ENCODE assay signal across 14 cellular contexts in genomic region chr7:156620246-156620775, GRCh38. TPM values are rescaled to one million over a fixed set of nuclear protein-coding genes. Genes with fewer than 3 reads are reported as not detected.
DNase-seq lines count a peak whose midpoint lies in the region; ATAC-seq, FAIRE-seq and TF ChIP-seq lines count a peak whose summit lies in the region.
"Had no signal": no experiment of that assay in that cellular context is flagged by ENCODE, and none has a peak within 500 bp of the region (broad histone marks: within the 10 kb centered on the region; RNA-seq: fewer than 3 reads in every experiment).

No MANE protein-coding gene starts in this region.

- no peaks in the 10 kb centered on the region for H3K23me2 ChIP-seq in H9 (ENCODE audit: insufficient read length, low read depth, low read length, poor library complexity, severe bottlenecking)

- H3K4me1 ChIP-seq in H9 (ENCODE audit: insufficient read depth, low read length) (peaks cover 11% of the 10 kb centered on the region; the same call in 1 of the 2 replicates), astrocyte (ENCODE audit: insufficient read depth, low read length) (no peaks in the 10 kb centered on the region)

- TF ChIP-seq CTCF in H9 (conservative IDR thresholded peaks at IDR 0.05) (no peak), astrocyte (IDR thresholded peaks at IDR 0.05; ENCODE audit: insufficient read depth, low read depth, low read length) (no peak)

- no peak overlapping the region for H4K5ac ChIP-seq in H9 (ENCODE audit: insufficient read length, low read depth, low read length)

- no peak overlapping the region for H2BK12ac ChIP-seq in H9 (ENCODE audit: insufficient read length, low read depth, low read length)

- H2BK20ac ChIP-seq in H9 (ENCODE audit: low read depth, low read length, poor library complexity, severe bottlenecking): no peak overlapping the region

- H2AFZ ChIP-seq in H9 (ENCODE audit: low read length) (no peak overlapping the region), astrocyte (ENCODE audit: low read depth, low read length) (no peak overlapping the region)

- H3K36me3 ChIP-seq in astrocyte (ENCODE audit: insufficient read depth, low read length): no peaks in the 10 kb centered on the region

- H3T11ph ChIP-seq in H9 (ENCODE audit: low read length): no peak overlapping the region

- H3K4me1 Mint-ChIP-seq in H9 (peaks cover 43 to 47% of the 10 kb centered on the region in 2 experiments), astrocyte (ENCODE audit: low read depth, unreplicated experiment) (no peaks in the 10 kb centered on the region)

- no peak overlapping the region for H2BK15ac ChIP-seq in H9 (ENCODE audit: low read depth, low read length)

- ATAC-seq in HG02610 (IDR thresholded peaks at IDR 0.05; ENCODE audit: unreplicated experiment): no peak
- ATAC-seq in activated CD4-positive, CD25-positive, alpha-beta regulatory T cell treated with anti-CD3 and anti-CD28 coated beads, Interleukin-2, amount 50 U/mL, for 24 hours: no peak

- no peak overlapping the region for H2BK120ac ChIP-seq in H9 (ENCODE audit: low read depth, low read length, poor library complexity, severe bottlenecking)

- H4K91ac ChIP-seq in H9 (ENCODE audit: insufficient read length, low read depth, low read length): no peak overlapping the region

- H3K4me3 ChIP-seq in astrocyte (ENCODE audit: insufficient read depth, low read depth, low read length): no peak overlapping the region

- no peak overlapping the region for H3K18ac ChIP-seq in H9 (ENCODE audit: insufficient read length, low read depth, low read length)

- DNase-seq in H9 (no peak), astrocyte (ENCODE audit: low read depth) (no peak), kidney tubule cell (ENCODE audit: low spot score) (peak; percentile 74), COLO829 (ENCODE audit: low spot score) (no peak), cerebellar cortex (ENCODE audit: low spot score) (no peak)
- DNase-seq: C1 segment of cervical spinal cord; CD4-positive, alpha-beta T cell; COR-L47; DND-41; GF-D8 had no signal

- H3K27ac ChIP-seq in H9 (ENCODE audit: insufficient read length, low read depth, low read length) (no peak overlapping the region), astrocyte (ENCODE audit: low read depth, low read length) (no peak overlapping the region)

- peaks cover 30% of the 10 kb centered on the region for H3K27me3 Mint-ChIP-seq in H9 (ENCODE audit: low read depth)
- peaks cover 19% of the 10 kb centered on the region for H3K27me3 Mint-ChIP-seq in astrocyte (ENCODE audit: low read depth, unreplicated experiment)

- no peak overlapping the region for H3K23ac ChIP-seq in H9 (ENCODE audit: insufficient read length, low read depth, low read length)

- H3K4me3 Mint-ChIP-seq in H9 (no peak overlapping the region), astrocyte (ENCODE audit: unreplicated experiment) (no peak overlapping the region)
- H3K4me3 Mint-ChIP-seq: B cell; CD4-positive, alpha-beta T cell had no signal

- no peaks in the 10 kb centered on the region for H3K79me1 ChIP-seq in H9 (ENCODE audit: insufficient read depth, low read depth, low read length, poor library complexity, severe bottlenecking)

- H4K20me1 ChIP-seq in H9 (ENCODE audit: control insufficient read depth, insufficient read depth, insufficient read length) (no peaks in the 10 kb centered on the region), astrocyte (ENCODE audit: insufficient read depth, low read length) (no peaks in the 10 kb centered on the region)

- H3K36me3 Mint-ChIP-seq in H9 (ENCODE audit: insufficient read depth in 1 of 3, low read depth in 3 of 3): peaks cover 5 to 14% (median 7%) of the 10 kb centered on the region in 3 experiments; a peak in 6 of 7 replicates
- H3K36me3 Mint-ChIP-seq in astrocyte (ENCODE audit: low read depth, unreplicated experiment): no peaks in the 10 kb centered on the region

- H3K9me3 ChIP-seq in H9 (ENCODE audit: control insufficient read depth, low read depth, low read length) (no peaks in the 10 kb centered on the region), astrocyte (ENCODE audit: insufficient read depth, low read depth, low read length) (no peaks in the 10 kb centered on the region)

- H3K9ac ChIP-seq in H9 (ENCODE audit: extremely low read depth, insufficient read length, low read length): no peak overlapping the region
- H3K9ac ChIP-seq in astrocyte (ENCODE audit: low read length): no peak overlapping the region

- H3K14ac ChIP-seq in H9 (ENCODE audit: insufficient read depth, low read length): no peak overlapping the region

- no CpG with 5 or more reads among the region's 6 CpGs for WGBS in H9 (ENCODE audit: extremely low coverage, insufficient read length, low lambda C conversion rate)

- no peak overlapping the region for H2BK5ac ChIP-seq in H9 (ENCODE audit: insufficient read length, low read length)

- H3K4ac ChIP-seq in H9 (ENCODE audit: low read depth, low read length): no peak overlapping the region

- H2AK5ac ChIP-seq in H9 (ENCODE audit: insufficient read length, low read length): no peak overlapping the region

- H3K79me2 ChIP-seq in H9 (ENCODE audit: insufficient read depth, low read length) (0 out of 2 replicates have a peak, but pooled peaks cover 1% of the 10 kb centered on the region), astrocyte (ENCODE audit: insufficient read depth, low read length) (no peaks in the 10 kb centered on the region)

- H3K4me2 ChIP-seq in H9 (ENCODE audit: insufficient read depth, insufficient read length, low read length) (no peak overlapping the region), astrocyte (ENCODE audit: low read length) (no peak overlapping the region)

- FAIRE-seq in astrocyte (lab: Jason Lieb, UNC): no peak
- FAIRE-seq: GM19239 had no signal

- H3K9me3 Mint-ChIP-seq in H9: peaks cover 11% of the 10 kb centered on the region in 2 experiments
- H3K9me3 Mint-ChIP-seq in astrocyte (ENCODE audit: unreplicated experiment): peaks cover 12% of the 10 kb centered on the region

- H3K27me3 ChIP-seq in H9 (ENCODE audit: insufficient read depth, low read length) (peaks cover 3% of the 10 kb centered on the region; the same call in 1 of the 2 replicates), astrocyte (ENCODE audit: insufficient read depth, low read length) (no peaks in the 10 kb centered on the region)

- H3K27ac Mint-ChIP-seq in H9 (peak overlapping the region in 2 of 3 experiments; percentile 68 to 90; a peak in 4 of 7 replicates), astrocyte (ENCODE audit: unreplicated experiment) (peak overlapping the region; percentile 5)
- H3K27ac Mint-ChIP-seq: B cell; CD4-positive, alpha-beta T cell had no signal

- H3K56ac ChIP-seq in H9 (ENCODE audit: insufficient read length, low read depth, low read length): no peak overlapping the region

- no peak overlapping the region for H4K8ac ChIP-seq in H9 (replicated peaks; ENCODE audit: insufficient read length, low read depth, low read length)

RNA-seq across cellular contexts. Expression of gene RNF32, which starts 20.3 kb away (rescaled TPM):
- total RNA-seq in H9 (2021) (0.83 and 0.90 TPM in 2 replicates), astrocyte (1.6 and 2.7 TPM in 2 replicates)
